27 cellular contexts compared by ENCODE assay signal in the genomic region with DNA sequence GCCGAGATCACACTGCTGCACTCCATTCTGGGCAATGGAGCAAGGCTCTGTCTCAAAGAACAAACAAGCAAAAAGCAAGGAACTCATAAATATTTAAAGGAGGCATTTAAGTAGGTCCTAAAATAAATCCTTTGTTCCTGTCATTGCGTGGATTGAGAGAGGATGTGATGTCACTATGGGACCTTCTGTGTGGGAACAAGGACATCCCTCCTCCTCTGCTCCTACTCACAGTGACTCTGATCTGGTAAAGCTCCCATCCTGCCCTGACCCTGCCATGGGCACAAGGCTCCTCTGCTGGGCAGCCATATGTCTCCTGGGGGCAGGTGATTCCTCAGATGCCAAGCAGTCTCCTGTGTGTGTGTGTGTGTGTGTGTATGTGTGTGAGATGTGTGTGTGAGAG.
DNase-seq lines count a peak whose midpoint lies in the region; ATAC-seq, FAIRE-seq and TF ChIP-seq lines count a peak whose summit lies in the region.
"Had no signal": no experiment of that assay in that cellular context is flagged by ENCODE, and none has a peak within 500 bp of the region (broad histone marks: within the 10 kb centered on the region; RNA-seq: fewer than 3 reads in every experiment).

No MANE protein-coding gene starts in this region.

- no peaks in the 10 kb centered on the region for H3K79me2 ChIP-seq in HepG2 (ENCODE audit: insufficient read depth, low read length)

- FAIRE-seq in HepG2 (lab: Jason Lieb, UNC): no peak
- FAIRE-seq: K562 had no signal

- no peak for ATAC-seq in HepG2
- ATAC-seq in right lobe of liver: no peak
- ATAC-seq in SK-N-SH treated with all-trans-retinoic acid at 6 μM for 48 hours: no peak; the same call in 2 of the 3 replicates
- ATAC-seq: PC-3 had no signal

- H3K4me1 Mint-ChIP-seq in activated CD4-positive, alpha-beta T cell treated with anti-CD3 and anti-CD28 coated beads, Interleukin-2, amount 10 ng/mL, durations not matched to agents 24 days and 14 days: peaks cover 4% of the 10 kb centered on the region
- H3K4me1 Mint-ChIP-seq in chondrocyte (ENCODE audit: low read depth): no peaks in the 10 kb centered on the region

- H4K20me1 ChIP-seq in HepG2 (ENCODE audit: insufficient read depth, low read length): no peaks in the 10 kb centered on the region

- H3K27ac ChIP-seq in HepG2 (ENCODE audit: extremely low read length, insufficient read depth, low read length) (no peak overlapping the region), right lobe of liver (no peak overlapping the region)

- H3K9me3 Mint-ChIP-seq in activated CD4-positive, alpha-beta T cell treated with anti-CD3 and anti-CD28 coated beads, Interleukin-2, amount 10 ng/mL, durations not matched to agents 24 days and 14 days: no peaks in the 10 kb centered on the region
- H3K9me3 Mint-ChIP-seq in chondrocyte (ENCODE audit: low read depth): no peaks in the 10 kb centered on the region
- H3K9me3 Mint-ChIP-seq: CD14-positive monocyte; CD8-positive, alpha-beta memory T cell had no signal

- H3K4me1 ChIP-seq in HepG2 (ENCODE audit: insufficient read depth, low read length): no peaks in the 10 kb centered on the region
- H3K4me1 ChIP-seq in right lobe of liver: no peaks in the 10 kb centered on the region
- H3K4me1 ChIP-seq: BE2C had no signal

- H3K27ac Mint-ChIP-seq in activated CD4-positive, alpha-beta T cell treated with anti-CD3 and anti-CD28 coated beads, Interleukin-2, amount 10 ng/mL, durations not matched to agents 24 days and 14 days: no peak overlapping the region
- H3K27ac Mint-ChIP-seq in chondrocyte (ENCODE audit: unreplicated experiment): no peak overlapping the region
- H3K27ac Mint-ChIP-seq: CD14-positive monocyte; CD8-positive, alpha-beta memory T cell had no signal

- no peak overlapping the region for H2AFZ ChIP-seq in HepG2 (ENCODE audit: low read length)

- 8% methylated on average over 2 of the region's 2 CpGs for WGBS in HepG2 (ENCODE audit: low lambda C conversion rate)
- 36% methylated on average over 2 of the region's 2 CpGs for WGBS in right lobe of liver (ENCODE audit: insufficient coverage, low coverage, low lambda C conversion rate, missing lambda C conversion rate)

- no peak overlapping the region for H3K9ac ChIP-seq in HepG2 (ENCODE audit: insufficient read depth, low read depth, low read length)

- intact Hi-C loops in activated CD4-positive, alpha-beta T cell treated with anti-CD3 and anti-CD28 coated beads, Interleukin-2, amount 10 ng/mL, durations not matched to agents 24 days and 14 days (cut with micrococcal nuclease): no loop called here
- intact Hi-C loops in HepG2 (cut with micrococcal nuclease; ENCODE audit: unreplicated experiment): no loop called here
- intact Hi-C loops in right lobe of liver (cut with DNase I): no loop called here

- DNase-seq in activated CD4-positive, alpha-beta T cell treated with anti-CD3 and anti-CD28 coated beads, Interleukin-2, amount 10 ng/mL, durations not matched to agents 24 days and 14 days: no peak
- no peak for DNase-seq in activated CD4-positive, alpha-beta T cell treated with anti-CD3 and anti-CD28 coated beads, Interleukin-2, amount 50 U/mL, for 4 hours
- no peak for DNase-seq in HepG2 (ENCODE audit: low spot score)
- DNase-seq in right lobe of liver: no peak
- DNase-seq in midbrain (lab: John Stamatoyannopoulos, UW): peak; percentile 15
- no peak for DNase-seq in NCI-H748 treated with DMSO at 0.1 percent for 48 hours (lab: John Stamatoyannopoulos, UW)
- no peak for DNase-seq in chondrocyte (ENCODE audit: low spot score)
- DNase-seq: 8988T; ACHN; BE2C; Calu3; CD8-positive, alpha-beta memory T cell; DMS153; H7; Kasumi-1; NCI-H1092 treated with DMSO at 0.1 percent for 48 hours; NCI-H1436 treated with DMSO at 0.1 percent for 48 hours; NCI-H187 treated with DMSO at 0.1 percent for 48 hours; NCI-H2171 treated with DMSO at 0.1 percent for 48 hours; NCI-H345; NCI-H510A treated with DMSO at 0.1 percent for 48 hours; NCI-H774; NK-92 treated with Interleukin-12 subunit alpha and Interleukin-12 subunit beta, amount 100 ng/mL, for 24 hours; PC-3 had no signal

- no peak overlapping the region for H3K4me2 ChIP-seq in HepG2 (ENCODE audit: low read depth, low read length)

- H3K9me3 ChIP-seq in HepG2 (ENCODE audit: low read length): no peaks in the 10 kb centered on the region
- H3K9me3 ChIP-seq in right lobe of liver: no peaks in the 10 kb centered on the region
- H3K9me3 ChIP-seq: BE2C had no signal

- POLR2A ChIA-PET in HepG2 (lab: Yijun Ruan, JAX): no interaction called here

- no peak for TF ChIP-seq POLR2A in HepG2 (IDR thresholded peaks at IDR 0.05; ENCODE audit: insufficient read depth in 1 of 2, low read depth in 2 of 2, low read length in 2 of 2)
- no peak for TF ChIP-seq POLR2A in right lobe of liver (IDR thresholded peaks at IDR 0.05)

- no TSS peak for BruUV-seq in HepG2 (replicated peaks; lab: Mats Ljungman, UMichigan)

- H3K27me3 ChIP-seq in HepG2 (ENCODE audit: control insufficient read depth in 1 of 2, insufficient read depth in 2 of 2, low read length in 2 of 2): peaks cover 0 to 8% of the 10 kb centered on the region in 2 experiments; a peak in 2 of 5 replicates
- H3K27me3 ChIP-seq in right lobe of liver: no peaks in the 10 kb centered on the region

- no peak for TF ChIP-seq RAD21 in HepG2 (CRISPR knock-in tag; IDR thresholded peaks at IDR 0.05)

- peaks cover 9% of the 10 kb centered on the region for H3K27me3 Mint-ChIP-seq in activated CD4-positive, alpha-beta T cell treated with anti-CD3 and anti-CD28 coated beads, Interleukin-2, amount 10 ng/mL, durations not matched to agents 24 days and 14 days
- peaks cover 15% of the 10 kb centered on the region for H3K27me3 Mint-ChIP-seq in chondrocyte (ENCODE audit: low read depth)

- H3K36me3 Mint-ChIP-seq in activated CD4-positive, alpha-beta T cell treated with anti-CD3 and anti-CD28 coated beads, Interleukin-2, amount 10 ng/mL, durations not matched to agents 24 days and 14 days (ENCODE audit: low read depth): no peaks in the 10 kb centered on the region
- H3K36me3 Mint-ChIP-seq in chondrocyte (ENCODE audit: low read depth): no peaks in the 10 kb centered on the region
- H3K36me3 Mint-ChIP-seq: CD14-positive monocyte; CD8-positive, alpha-beta memory T cell had no signal

- no peak for TF ChIP-seq CTCF in HepG2 (CRISPR knock-in tag; IDR thresholded peaks at IDR 0.05)
- TF ChIP-seq CTCF in right lobe of liver (IDR thresholded peaks at IDR 0.05): no peak
- TF ChIP-seq CTCF in chondrocyte (IDR thresholded peaks at IDR 0.05): no peak

- H3K4me3 ChIP-seq in HepG2 (replicated peaks in 1 of 3; ENCODE audit: insufficient read depth in 1 of 3, low read depth in 2 of 3, low read length in 3 of 3) (no peak overlapping the region), right lobe of liver (no peak overlapping the region)
- H3K4me3 ChIP-seq: K562 had no signal

- in situ Hi-C loops in HepG2 (cut with HindIII; ENCODE audit: extremely low pct_ligation_motif_present, low pct_unique_long_range_greater_than_20kb): no loop called here

- CTCF ChIA-PET in HepG2 (lab: Yijun Ruan, JAX; ENCODE audit: low intra/inter-chr PET ratio, low total read pairs): no interaction called here

- H3K36me3 ChIP-seq in HepG2 (replicated peaks in 1 of 2; ENCODE audit: control insufficient read depth in 1 of 2, insufficient read depth in 2 of 2, low read length in 2 of 2): no peaks in the 10 kb centered on the region
- no peaks in the 10 kb centered on the region for H3K36me3 ChIP-seq in right lobe of liver
- H3K36me3 ChIP-seq: BE2C had no signal

- TF ChIP-seq EP300 in HepG2 (IDR thresholded peaks at IDR 0.05; ENCODE audit: low read depth in 2 of 2, low read length in 2 of 2): no peak
- TF ChIP-seq EP300 in HepG2 (CRISPR knock-in tag; IDR thresholded peaks at IDR 0.05; ENCODE audit: borderline replicate concordance): no peak

- peak overlapping the region; percentile 47 for H3K4me3 Mint-ChIP-seq in activated CD4-positive, alpha-beta T cell treated with anti-CD3 and anti-CD28 coated beads, Interleukin-2, amount 10 ng/mL, durations not matched to agents 24 days and 14 days
- no peak overlapping the region for H3K4me3 Mint-ChIP-seq in chondrocyte (ENCODE audit: unreplicated experiment)

TF ChIP-seq in HepG2, 621 proteins besides CTCF, POLR2A, EP300 and RAD21 (continues in another document):
- no peak for TF ChIP-seq LCORL (IDR thresholded peaks at IDR 0.05)
- no peak for TF ChIP-seq LCORL (CRISPR knock-in tag; IDR thresholded peaks at IDR 0.05)
- TF ChIP-seq, protein P1, sequence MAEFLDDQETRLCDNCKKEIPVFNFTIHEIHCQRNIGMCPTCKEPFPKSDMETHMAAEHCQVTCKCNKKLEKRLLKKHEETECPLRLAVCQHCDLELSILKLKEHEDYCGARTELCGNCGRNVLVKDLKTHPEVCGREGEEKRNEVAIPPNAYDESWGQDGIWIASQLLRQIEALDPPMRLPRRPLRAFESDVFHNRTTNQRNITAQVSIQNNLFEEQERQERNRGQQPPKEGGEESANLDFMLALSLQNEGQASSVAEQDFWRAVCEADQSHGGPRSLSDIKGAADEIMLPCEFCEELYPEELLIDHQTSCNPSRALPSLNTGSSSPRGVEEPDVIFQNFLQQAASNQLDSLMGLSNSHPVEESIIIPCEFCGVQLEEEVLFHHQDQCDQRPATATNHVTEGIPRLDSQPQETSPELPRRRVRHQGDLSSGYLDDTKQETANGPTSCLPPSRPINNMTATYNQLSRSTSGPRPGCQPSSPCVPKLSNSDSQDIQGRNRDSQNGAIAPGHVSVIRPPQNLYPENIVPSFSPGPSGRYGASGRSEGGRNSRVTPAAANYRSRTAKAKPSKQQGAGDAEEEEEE (CRISPR knock-in tag; IDR thresholded peaks at IDR 0.05; ENCODE audit: borderline replicate concordance): no peak
- 0 out of 2 replicates have a peak, but pooled peaks have one; percentile 11 for TF ChIP-seq CREB1 (IDR thresholded peaks at IDR 0.05)
- TF ChIP-seq CREB1 (CRISPR knock-in tag; IDR thresholded peaks at IDR 0.05): no peak

TF ChIP-seq in SK-N-SH treated with all-trans-retinoic acid at 6 μM for 48 hours, 23 proteins besides CTCF, POLR2A, EP300 and RAD21:
- no peak for TF ChIP-seq OSR1 (CRISPR knock-in tag; IDR thresholded peaks at IDR 0.05)
